Comparison of ENCODE assay signal across 19 cellular contexts in genomic region chr22:44575344-44576268, GRCh38.
DNase-seq lines count a peak whose midpoint lies in the region; ATAC-seq and TF ChIP-seq lines count a peak whose summit lies in the region.
"Had no signal": no experiment of that assay in that cellular context is flagged by ENCODE, and none has a peak within 500 bp of the region (broad histone marks: within the 10 kb centered on the region; RNA-seq: fewer than 3 reads in every experiment).

No MANE protein-coding gene starts in this region.

- H3K27ac ChIP-seq in RWPE2 (ENCODE audit: poor library complexity, severe bottlenecking) (no peak overlapping the region), left lung (no peak overlapping the region), prostate gland (no peak overlapping the region)
- H3K27ac ChIP-seq: VCaP had no signal

- no peaks in the 10 kb centered on the region for H3K4me1 Mint-ChIP-seq in stimulated activated naive CD8-positive, alpha-beta T cell treated with anti-CD3 and anti-CD28 coated beads, Interleukin-15, Interleukin-2, amounts not matched to agents 100 ng/mL and 50 ng/mL, for 24 hours (ENCODE audit: low read depth)

- ATAC-seq in stimulated activated naive CD8-positive, alpha-beta T cell treated with anti-CD3 and anti-CD28 coated beads, Interleukin-15, Interleukin-2, amounts not matched to agents 100 U/mL and 50 U/mL, for 24 hours: no peak
- no peak for ATAC-seq in RWPE2 (ENCODE audit: low read depth)
- ATAC-seq in left lung: no peak
- no peak for ATAC-seq in HG03175 (IDR thresholded peaks at IDR 0.05; ENCODE audit: unreplicated experiment)
- ATAC-seq in HG03135 (IDR thresholded peaks at IDR 0.05; ENCODE audit: unreplicated experiment): no peak
- ATAC-seq: naive thymus-derived CD4-positive, alpha-beta T cell had no signal

- H3K9me3 ChIP-seq in RWPE2 (ENCODE audit: severe bottlenecking) (no peaks in the 10 kb centered on the region), left lung (no peaks in the 10 kb centered on the region), prostate gland (no peaks in the 10 kb centered on the region)
- H3K9me3 ChIP-seq: HAP-1 had no signal

- WGBS in prostate gland: 48% methylated on average over 7 of the region's 7 CpGs

- H3K36me3 Mint-ChIP-seq in stimulated activated naive CD8-positive, alpha-beta T cell treated with anti-CD3 and anti-CD28 coated beads, Interleukin-15, Interleukin-2, amounts not matched to agents 100 ng/mL and 50 ng/mL, for 24 hours (ENCODE audit: low read depth): no peaks in the 10 kb centered on the region

- H3K4me3 Mint-ChIP-seq in stimulated activated naive CD8-positive, alpha-beta T cell treated with anti-CD3 and anti-CD28 coated beads, Interleukin-15, Interleukin-2, amounts not matched to agents 100 ng/mL and 50 ng/mL, for 24 hours: no peak overlapping the region
- H3K4me3 Mint-ChIP-seq: naive thymus-derived CD4-positive, alpha-beta T cell had no signal

- no peak for TF ChIP-seq POLR2A in prostate gland (IDR thresholded peaks at IDR 0.05)

- H3K36me3 ChIP-seq in RWPE2 (ENCODE audit: low read depth) (no peaks in the 10 kb centered on the region), left lung (no peaks in the 10 kb centered on the region), prostate gland (no peaks in the 10 kb centered on the region)
- H3K36me3 ChIP-seq: HAP-1 had no signal

- H3K9me3 Mint-ChIP-seq in stimulated activated naive CD8-positive, alpha-beta T cell treated with anti-CD3 and anti-CD28 coated beads, Interleukin-15, Interleukin-2, amounts not matched to agents 100 ng/mL and 50 ng/mL, for 24 hours: no peaks in the 10 kb centered on the region
- H3K9me3 Mint-ChIP-seq: naive thymus-derived CD4-positive, alpha-beta T cell had no signal

- H3K27me3 ChIP-seq in RWPE2 (ENCODE audit: insufficient read depth, poor library complexity, severe bottlenecking) (no peaks in the 10 kb centered on the region), left lung (peaks cover 0 to 60% of the 10 kb centered on the region in 2 donors), prostate gland (replicated peaks; ENCODE audit: insufficient read depth) (no peaks in the 10 kb centered on the region)

- TF ChIP-seq CTCF in RWPE2 (IDR thresholded peaks at IDR 0.05; ENCODE audit: poor library complexity, severe bottlenecking): no peak
- TF ChIP-seq CTCF in left lung (IDR thresholded peaks at IDR 0.05): no peak
- no peak for TF ChIP-seq CTCF in prostate gland (IDR thresholded peaks at IDR 0.05)

- no peak for DNase-seq in stimulated activated naive CD8-positive, alpha-beta T cell treated with anti-CD3 and anti-CD28 coated beads, Interleukin-15, Interleukin-2, amounts not matched to agents 100 U/mL and 50 U/mL, for 24 hours
- DNase-seq in RWPE2 (ENCODE audit: low spot score): peak; percentile 17
- DNase-seq in left lung: peak; percentile 15 to 19
- no peak for DNase-seq in prostate gland (ENCODE audit: low spot score)
- no peak for DNase-seq in OCI-M1 (lab: John Stamatoyannopoulos, UW)
- DNase-seq: activated CD4-positive, alpha-beta T cell treated with anti-CD3 and anti-CD28 coated beads, Interleukin-2, amount 50 U/mL, for 1 hour; C1 segment of cervical spinal cord; Calu3; DND-41; KG1; midbrain; NCI-H1436; stimulated activated CD4-positive, alpha-beta T cell treated with anti-CD3 and anti-CD28 coated beads, Interleukin-2, amount 100 ng/mL, for 24 hours had no signal

- peak overlapping the region; percentile 45 for H3K27ac Mint-ChIP-seq in stimulated activated naive CD8-positive, alpha-beta T cell treated with anti-CD3 and anti-CD28 coated beads, Interleukin-15, Interleukin-2, amounts not matched to agents 100 ng/mL and 50 ng/mL, for 24 hours

- intact Hi-C loops in left lung (cut with DNase I) (no loop called here), prostate gland (cut with DNase I) (no loop called here)

- H3K4me1 ChIP-seq in RWPE2 (ENCODE audit: insufficient read depth, poor library complexity, severe bottlenecking) (no peaks in the 10 kb centered on the region), left lung (no peaks in the 10 kb centered on the region), prostate gland (replicated peaks) (no peaks in the 10 kb centered on the region)
- H3K4me1 ChIP-seq: HAP-1 had no signal

- H3K4me3 ChIP-seq in RWPE2 (ENCODE audit: severe bottlenecking) (no peak overlapping the region), left lung (no peak overlapping the region), prostate gland (no peak overlapping the region)
- H3K4me3 ChIP-seq: HAP-1 had no signal

- H3K27me3 Mint-ChIP-seq in stimulated activated naive CD8-positive, alpha-beta T cell treated with anti-CD3 and anti-CD28 coated beads, Interleukin-15, Interleukin-2, amounts not matched to agents 100 ng/mL and 50 ng/mL, for 24 hours: peaks cover 8% of the 10 kb centered on the region

Comparison
In these comparisons a context has a peak if more than half of its experiments do, and no peak if none do; other contexts are left out.
1. DNase-seq: peak in RWPE2 (single experiment) and left lung (2 of 2); none in stimulated activated naive CD8-positive, alpha-beta T cell treated with anti-CD3 and anti-CD28 coated beads, Interleukin-15, Interleukin-2, amounts not matched to agents 100 U/mL and 50 U/mL, for 24 hours (single experiment), prostate gland (single experiment) and OCI-M1 (single experiment).